8 cellular contexts compared by ENCODE assay signal in genomic region chr5:60844429-60844890, GRCh38. TPM values are rescaled to one million over a fixed set of nuclear protein-coding genes. Genes with fewer than 3 reads are reported as not detected.
DNase-seq lines count a peak whose midpoint lies in the region; ATAC-seq and TF ChIP-seq lines count a peak whose summit lies in the region.

No MANE protein-coding gene starts in this region.

- peak; percentile 15 for DNase-seq in NCI-H1694 (lab: John Stamatoyannopoulos, UW)
- DNase-seq in NCI-H1694 treated with DMSO at 0.1 percent for 48 hours (lab: John Stamatoyannopoulos, UW): no peak
- DNase-seq in RWPE1 (ENCODE audit: low spot score): no peak
- no peak for DNase-seq in esophagus squamous epithelium (lab: John Stamatoyannopoulos, UW)
- DNase-seq in putamen (ENCODE audit: low spot score): peak; percentile 70
- no peak for DNase-seq in UCSD-AML1 (lab: John Stamatoyannopoulos, UW; ENCODE audit: unreplicated experiment)

- ATAC-seq in GM19455 (IDR thresholded peaks at IDR 0.05; ENCODE audit: unreplicated experiment): no peak
- ATAC-seq in GM21447 (IDR thresholded peaks at IDR 0.05; ENCODE audit: unreplicated experiment): no peak

- H3K27me3 ChIP-seq in esophagus squamous epithelium: peaks cover 0 to 43% (median 0%) of the 10 kb centered on the region in 4 donors

- CTCF ChIA-PET in RWPE1 (lab: Yijun Ruan, JAX): interaction anchor here (0.5 to 1.9 kb wide), 9 partner anchors 14 to 1451 kb away, joined by 3 to 7 read pairs (median 4); no protein-coding TSS in a partner anchor

- no peak for TF ChIP-seq POLR2A in esophagus squamous epithelium (IDR thresholded peaks at IDR 0.05)

- intact Hi-C loops in esophagus squamous epithelium (cut with DNase I): no loop called here

- H3K4me3 ChIP-seq in esophagus squamous epithelium: peak overlapping the region; percentile 55 to 85 (median 68)

- POLR2A ChIA-PET in RWPE1 (lab: Yijun Ruan, JAX; ENCODE audit: low non-redundant PET): interaction anchor here (1.0 kb wide), 1 partner anchor 14 kb away, joined by 3 read pairs; no protein-coding TSS in a partner anchor

- TF ChIP-seq CTCF in RWPE1 (conservative IDR thresholded peaks at IDR 0.05; ENCODE audit: low read depth): peak; percentile 42
- no peak for TF ChIP-seq CTCF in esophagus squamous epithelium (IDR thresholded peaks at IDR 0.05)

- WGBS in esophagus squamous epithelium, 2 donors: 0 to 3% methylated on average over 4 to 6 of the region's 20 CpGs

- no peaks in the 10 kb centered on the region for H3K9me3 ChIP-seq in esophagus squamous epithelium

- H3K27ac ChIP-seq in RWPE1: no peak overlapping the region
- peak overlapping the region in 3 of 4 donors; percentile 63 to 79 (median 72) for H3K27ac ChIP-seq in esophagus squamous epithelium

- H3K4me1 ChIP-seq in esophagus squamous epithelium: peaks cover 10 to 23% (median 12%) of the 10 kb centered on the region in 3 donors

- no peaks in the 10 kb centered on the region for H3K36me3 ChIP-seq in esophagus squamous epithelium

RNA-seq across cellular contexts. Expression of gene ELOVL7, which starts 0.4 kb away (rescaled TPM):
- 1 to 10 TPM; 4.0 to 9.8 (median 8.1) TPM for total RNA-seq in esophagus squamous epithelium

Comparison
In these comparisons a context has a peak if more than half of its experiments do, and no peak if none do; other contexts are left out.
1. DNase-seq: peak in NCI-H1694 (single experiment) and putamen (single experiment); none in NCI-H1694 treated with DMSO at 0.1 percent for 48 hours (single experiment), RWPE1 (single experiment), esophagus squamous epithelium (single experiment) and UCSD-AML1 (single experiment).